18 cellular contexts compared by ENCODE assay signal in genomic region chr9:33638516-33638915, GRCh38.
DNase-seq lines count a peak whose midpoint lies in the region; ATAC-seq, FAIRE-seq and TF ChIP-seq lines count a peak whose summit lies in the region.
"Had no signal": no experiment of that assay in that cellular context is flagged by ENCODE, and none has a peak within 500 bp of the region (broad histone marks: within the 10 kb centered on the region; RNA-seq: fewer than 3 reads in every experiment).

No MANE protein-coding gene starts in this region.

- H3K4me3 Mint-ChIP-seq in GM23338 (no peak overlapping the region), immature natural killer cell (no peak overlapping the region)
- H3K4me3 Mint-ChIP-seq: CD4-positive, alpha-beta memory T cell; T-helper 1 cell treated with Interleukin-12 subunit alpha and Interleukin-12 subunit beta and Interleukin-4 antibody, amounts not matched to agents 30 μg/mL and 1 μg/mL, for 36 hours had no signal

- WGBS in HepG2 (ENCODE audit: low lambda C conversion rate): 0% methylated on average over 1 of the region's 1 CpG

- H3K4me1 Mint-ChIP-seq in GM23338: peaks cover 3% of the 10 kb centered on the region
- no peaks in the 10 kb centered on the region for H3K4me1 Mint-ChIP-seq in immature natural killer cell

- no peak for FAIRE-seq in HepG2 (lab: Jason Lieb, UNC)
- FAIRE-seq: D721Med had no signal

- no peak for TF ChIP-seq CTCF in GM23338 (conservative IDR thresholded peaks at IDR 0.05; ENCODE audit: low read depth in 2 of 2)
- TF ChIP-seq CTCF in neutrophil (IDR thresholded peaks at IDR 0.05): no peak
- no peak for TF ChIP-seq CTCF in HepG2 (CRISPR knock-in tag; IDR thresholded peaks at IDR 0.05)

- H3K4me3 ChIP-seq in GM23338: no peak overlapping the region
- peak overlapping the region; percentile 30 to 39 for H3K4me3 ChIP-seq in neutrophil (ENCODE audit: low read depth in 1 of 2, low read length in 1 of 2)
- no peak overlapping the region for H3K4me3 ChIP-seq in HepG2 (replicated peaks in 1 of 3; ENCODE audit: insufficient read depth in 1 of 3, low read depth in 2 of 3, low read length in 3 of 3)

- ATAC-seq in GM23338 (no peak), HepG2 (no peak), HG03175 (IDR thresholded peaks at IDR 0.05; ENCODE audit: unreplicated experiment) (no peak)

- H3K36me3 Mint-ChIP-seq in GM23338 (ENCODE audit: low read depth) (no peaks in the 10 kb centered on the region), immature natural killer cell (no peaks in the 10 kb centered on the region)
- H3K36me3 Mint-ChIP-seq: CD4-positive, alpha-beta memory T cell had no signal

- no peaks in the 10 kb centered on the region for H3K9me3 Mint-ChIP-seq in GM23338
- H3K9me3 Mint-ChIP-seq in immature natural killer cell: no peaks in the 10 kb centered on the region
- H3K9me3 Mint-ChIP-seq: CD4-positive, alpha-beta memory T cell; T-helper 1 cell treated with Interleukin-12 subunit alpha and Interleukin-12 subunit beta and Interleukin-4 antibody, amounts not matched to agents 30 μg/mL and 1 μg/mL, for 36 hours had no signal

- intact Hi-C loops in HepG2 (cut with micrococcal nuclease; ENCODE audit: unreplicated experiment): no loop called here

- in situ Hi-C loops in HepG2 (cut with HindIII; ENCODE audit: extremely low pct_ligation_motif_present, low pct_unique_long_range_greater_than_20kb): no loop called here

- peak overlapping the region; percentile 85 for H2AFZ ChIP-seq in GM23338
- H2AFZ ChIP-seq in HepG2 (ENCODE audit: low read length): no peak overlapping the region

- no peaks in the 10 kb centered on the region for H3K79me2 ChIP-seq in GM23338 (replicated peaks; ENCODE audit: insufficient read depth)
- no peaks in the 10 kb centered on the region for H3K79me2 ChIP-seq in HepG2 (ENCODE audit: insufficient read depth, low read length)

- H3K27me3 ChIP-seq in GM23338 (ENCODE audit: insufficient read depth): no peaks in the 10 kb centered on the region
- no peaks in the 10 kb centered on the region for H3K27me3 ChIP-seq in neutrophil
- peaks cover 0 to 24% of the 10 kb centered on the region in 2 experiments; a peak in 2 of 5 replicates for H3K27me3 ChIP-seq in HepG2 (ENCODE audit: control insufficient read depth in 1 of 2, insufficient read depth in 2 of 2, low read length in 2 of 2)

- H3K4me1 ChIP-seq in GM23338 (ENCODE audit: insufficient read depth): no peaks in the 10 kb centered on the region
- H3K4me1 ChIP-seq in neutrophil (ENCODE audit: control insufficient read depth in 1 of 2, insufficient read depth in 1 of 2, low read depth in 1 of 2, low read length in 1 of 2): peaks cover 14 to 16% of the 10 kb centered on the region in 2 experiments
- no peaks in the 10 kb centered on the region for H3K4me1 ChIP-seq in HepG2 (ENCODE audit: insufficient read depth, low read length)

- no peaks in the 10 kb centered on the region for H3F3A ChIP-seq in GM23338 (replicated peaks; ENCODE audit: low read depth)

- H3K36me3 ChIP-seq in GM23338 (ENCODE audit: insufficient read depth) (no peaks in the 10 kb centered on the region), neutrophil (no peaks in the 10 kb centered on the region), HepG2 (replicated peaks in 1 of 2; ENCODE audit: control insufficient read depth in 1 of 2, insufficient read depth in 2 of 2, low read length in 2 of 2) (no peaks in the 10 kb centered on the region)

- H3K27ac ChIP-seq in GM23338 (ENCODE audit: low read depth) (no peak overlapping the region), neutrophil (no peak overlapping the region), HepG2 (ENCODE audit: extremely low read length, insufficient read depth, low read length) (no peak overlapping the region)

- H3K9me3 ChIP-seq in neutrophil (no peaks in the 10 kb centered on the region), HepG2 (ENCODE audit: low read length) (no peaks in the 10 kb centered on the region)

- no peaks in the 10 kb centered on the region for H3K9me2 ChIP-seq in GM23338 (ENCODE audit: insufficient read depth)

- H3K9ac ChIP-seq in HepG2 (ENCODE audit: insufficient read depth, low read depth, low read length): no peak overlapping the region

- POLR2A ChIA-PET in HepG2 (lab: Yijun Ruan, JAX): no interaction called here

- TF ChIP-seq POLR2A in HepG2 (IDR thresholded peaks at IDR 0.05; ENCODE audit: insufficient read depth in 1 of 2, low read depth in 2 of 2, low read length in 2 of 2): no peak

- DNase-seq in NCI-H82 (lab: John Stamatoyannopoulos, UW) (peak; percentile 8), NCI-H82 treated with DMSO at 0.1 percent for 48 hours (lab: John Stamatoyannopoulos, UW; ENCODE audit: unreplicated experiment) (no peak), GM23338 (ENCODE audit: low spot score) (no peak), NCI-H748 treated with DMSO at 0.1 percent for 48 hours (lab: John Stamatoyannopoulos, UW) (peak; percentile 45), HepG2 (ENCODE audit: low spot score) (no peak), immature natural killer cell (no peak)
- DNase-seq: AML-193; CD4-positive, alpha-beta memory T cell; DMS79 treated with DMSO at 0.1 percent for 48 hours; GF-D8; GOT3; NCI-H1694; NK-92 treated with Interleukin-12 subunit alpha and Interleukin-12 subunit beta, amount 100 ng/mL, for 24 hours; OCI-M1 had no signal

- TF ChIP-seq RAD21 in HepG2 (CRISPR knock-in tag; IDR thresholded peaks at IDR 0.05): no peak

- BruUV-seq in HepG2 (replicated peaks; lab: Mats Ljungman, UMichigan): no TSS peak

- H4K20me1 ChIP-seq in GM23338 (replicated peaks; ENCODE audit: insufficient read depth) (no peaks in the 10 kb centered on the region), HepG2 (ENCODE audit: insufficient read depth, low read length) (no peaks in the 10 kb centered on the region)

- TF ChIP-seq EP300 in HepG2 (IDR thresholded peaks at IDR 0.05; ENCODE audit: low read depth in 2 of 2, low read length in 2 of 2): no peak
- TF ChIP-seq EP300 in HepG2 (CRISPR knock-in tag; IDR thresholded peaks at IDR 0.05; ENCODE audit: borderline replicate concordance): no peak

- H3K4me2 ChIP-seq in GM23338 (no peak overlapping the region), HepG2 (ENCODE audit: low read depth, low read length) (no peak overlapping the region)

- peaks cover 1% of the 10 kb centered on the region for H3K27me3 Mint-ChIP-seq in GM23338 (ENCODE audit: insufficient read depth, low read depth, poor library complexity)
- peaks cover 10 to 26% (median 14%) of the 10 kb centered on the region in 3 donors for H3K27me3 Mint-ChIP-seq in immature natural killer cell (ENCODE audit: low read depth in 3 of 3)

- CTCF ChIA-PET in HepG2 (lab: Yijun Ruan, JAX; ENCODE audit: low intra/inter-chr PET ratio, low total read pairs): no interaction called here

- H3K27ac Mint-ChIP-seq in GM23338: no peak overlapping the region; the same call in 1 of the 2 replicates
- no peak overlapping the region for H3K27ac Mint-ChIP-seq in immature natural killer cell
- H3K27ac Mint-ChIP-seq: CD4-positive, alpha-beta memory T cell; T-helper 1 cell treated with Interleukin-12 subunit alpha and Interleukin-12 subunit beta and Interleukin-4 antibody, amounts not matched to agents 30 μg/mL and 1 μg/mL, for 36 hours had no signal

TF ChIP-seq in HepG2, 621 proteins besides CTCF, POLR2A, EP300 and RAD21:
- TF ChIP-seq SRSF4 (IDR thresholded peaks at IDR 0.05; ENCODE audit: low read depth, low read length, poor library complexity, severe bottlenecking) (no peak), ZNF569 (CRISPR knock-in tag; IDR thresholded peaks at IDR 0.05; ENCODE audit: borderline replicate concordance) (no peak), MLLT10 (CRISPR knock-in tag; IDR thresholded peaks at IDR 0.05) (no peak), GFI1 (CRISPR knock-in tag; IDR thresholded peaks at IDR 0.05; ENCODE audit: borderline replicate concordance) (no peak), ZNF160 (CRISPR knock-in tag; IDR thresholded peaks at IDR 0.05) (no peak), ZNF235 (CRISPR knock-in tag; IDR thresholded peaks at IDR 0.05; ENCODE audit: borderline replicate concordance) (no peak), SNAI1 (CRISPR knock-in tag; IDR thresholded peaks at IDR 0.05; ENCODE audit: borderline replicate concordance) (no peak)
- TF ChIP-seq, protein P1, sequence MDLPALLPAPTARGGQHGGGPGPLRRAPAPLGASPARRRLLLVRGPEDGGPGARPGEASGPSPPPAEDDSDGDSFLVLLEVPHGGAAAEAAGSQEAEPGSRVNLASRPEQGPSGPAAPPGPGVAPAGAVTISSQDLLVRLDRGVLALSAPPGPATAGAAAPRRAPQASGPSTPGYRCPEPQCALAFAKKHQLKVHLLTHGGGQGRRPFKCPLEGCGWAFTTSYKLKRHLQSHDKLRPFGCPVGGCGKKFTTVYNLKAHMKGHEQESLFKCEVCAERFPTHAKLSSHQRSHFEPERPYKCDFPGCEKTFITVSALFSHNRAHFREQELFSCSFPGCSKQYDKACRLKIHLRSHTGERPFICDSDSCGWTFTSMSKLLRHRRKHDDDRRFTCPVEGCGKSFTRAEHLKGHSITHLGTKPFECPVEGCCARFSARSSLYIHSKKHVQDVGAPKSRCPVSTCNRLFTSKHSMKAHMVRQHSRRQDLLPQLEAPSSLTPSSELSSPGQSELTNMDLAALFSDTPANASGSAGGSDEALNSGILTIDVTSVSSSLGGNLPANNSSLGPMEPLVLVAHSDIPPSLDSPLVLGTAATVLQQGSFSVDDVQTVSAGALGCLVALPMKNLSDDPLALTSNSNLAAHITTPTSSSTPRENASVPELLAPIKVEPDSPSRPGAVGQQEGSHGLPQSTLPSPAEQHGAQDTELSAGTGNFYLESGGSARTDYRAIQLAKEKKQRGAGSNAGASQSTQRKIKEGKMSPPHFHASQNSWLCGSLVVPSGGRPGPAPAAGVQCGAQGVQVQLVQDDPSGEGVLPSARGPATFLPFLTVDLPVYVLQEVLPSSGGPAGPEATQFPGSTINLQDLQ (CRISPR knock-in tag; IDR thresholded peaks at IDR 0.05): no peak
- TF ChIP-seq, protein P2, sequence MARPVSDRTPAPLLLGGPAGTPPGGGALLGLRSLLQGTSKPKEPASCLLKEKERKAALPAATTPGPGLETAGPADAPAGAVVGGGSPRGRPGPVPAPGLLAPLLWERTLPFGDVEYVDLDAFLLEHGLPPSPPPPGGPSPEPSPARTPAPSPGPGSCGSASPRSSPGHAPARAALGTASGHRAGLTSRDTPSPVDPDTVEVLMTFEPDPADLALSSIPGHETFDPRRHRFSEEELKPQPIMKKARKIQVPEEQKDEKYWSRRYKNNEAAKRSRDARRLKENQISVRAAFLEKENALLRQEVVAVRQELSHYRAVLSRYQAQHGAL (CRISPR knock-in tag; IDR thresholded peaks at IDR 0.05; ENCODE audit: not compliant biosample characterization): no peak

Comparison
In these comparisons a context has a peak if more than half of its experiments do, and no peak if none do; other contexts are left out.
1. DNase-seq: peak in NCI-H82 (single experiment) and NCI-H748 treated with DMSO at 0.1 percent for 48 hours (single experiment); none in NCI-H82 treated with DMSO at 0.1 percent for 48 hours (single experiment), GM23338 (single experiment), HepG2 (single experiment) and immature natural killer cell (0 of 3).
2. H3K4me3 ChIP-seq: peak in neutrophil (2 of 2); none in GM23338 (single experiment) and HepG2 (0 of 3).